Comparison of ENCODE assay signal across 11 cellular contexts in genomic region chr13:73228546-73228945, GRCh38.
A peak's percentile ranks its signal among the peaks of the same experiment; 100 is the strongest.
DNase-seq lines count a peak whose midpoint lies in the region; ATAC-seq and TF ChIP-seq lines count a peak whose summit lies in the region.
"Had no signal": no experiment of that assay in that cellular context is flagged by ENCODE, and none has a peak within 500 bp of the region (broad histone marks: within the 10 kb centered on the region; RNA-seq: fewer than 3 reads in every experiment).

No MANE protein-coding gene starts in this region.

- peaks cover 15% of the 10 kb centered on the region for H3K4me1 Mint-ChIP-seq in T-helper 17 cell
- H3K4me1 Mint-ChIP-seq: activated B cell treated with CpG ODN at 0.5 μM for 24 hours had no signal

- POLR2A ChIA-PET in A673 (lab: Charles Lee; ENCODE audit: low non-redundant PET) = no interaction called here

- CTCF ChIA-PET in A673 (lab: Charles Lee) = no interaction called here

- peak; percentile 5 for DNase-seq in A673 (ENCODE audit: low spot score)
- DNase-seq in T-helper 17 cell = no peak
- peak; percentile 18 for DNase-seq in fibroblast of pulmonary artery (ENCODE audit: low read depth)
- no peak for DNase-seq in gastrocnemius medialis
- no peak for DNase-seq in aorta
- DNase-seq: activated B cell treated with CpG ODN at 0.5 μM for 24 hours, cerebellar nuclear complex, posterior cingulate gyrus had no signal

- no peak for TF ChIP-seq POLR2A in gastrocnemius medialis (IDR thresholded peaks at IDR 0.05)

- H3K9me3 ChIP-seq in A673 (ENCODE audit: low read depth, low read length, poor library complexity, severe bottlenecking) (no peaks in the 10 kb centered on the region), T-helper 17 cell (ENCODE audit: control insufficient read depth, low read length, poor library complexity, severe bottlenecking) (no peaks in the 10 kb centered on the region), gastrocnemius medialis (no peaks in the 10 kb centered on the region), aorta (ENCODE audit: control insufficient read depth, low read length) (no peaks in the 10 kb centered on the region)

- no peak overlapping the region for H3K27ac ChIP-seq in A673 (ENCODE audit: low read depth, low read length, poor library complexity, severe bottlenecking)
- no peak overlapping the region for H3K27ac ChIP-seq in gastrocnemius medialis
- no peak overlapping the region for H3K27ac ChIP-seq in aorta (ENCODE audit: low read depth in 1 of 2, low read length in 2 of 2)

- H3K4me3 Mint-ChIP-seq in T-helper 17 cell = no peak overlapping the region
- H3K4me3 Mint-ChIP-seq: activated B cell treated with CpG ODN at 0.5 μM for 24 hours had no signal

- H3K36me3 ChIP-seq in A673 (ENCODE audit: insufficient read depth, low read length, poor library complexity, severe bottlenecking) (no peaks in the 10 kb centered on the region), gastrocnemius medialis (no peaks in the 10 kb centered on the region), aorta (ENCODE audit: control insufficient read depth in 1 of 2, insufficient read depth in 2 of 2, low read length in 1 of 2) (no peaks in the 10 kb centered on the region)

- ATAC-seq in T-helper 17 cell (peak; percentile 66), GM21529 (IDR thresholded peaks at IDR 0.05; ENCODE audit: unreplicated experiment) (no peak), gastrocnemius medialis (no peak), HG02623 (IDR thresholded peaks at IDR 0.05; ENCODE audit: unreplicated experiment) (no peak), aorta (ENCODE audit: low FRiP score) (no peak)

- H3K27ac Mint-ChIP-seq in T-helper 17 cell = no peak overlapping the region
- H3K27ac Mint-ChIP-seq: activated B cell treated with CpG ODN at 0.5 μM for 24 hours had no signal

- intact Hi-C loops in A673 (cut with micrococcal nuclease; ENCODE audit: unreplicated experiment) (no loop called here), gastrocnemius medialis (cut with DNase I; ENCODE audit: low total_unique reads) (no loop called here), aorta (cut with DNase I) (no loop called here)

- H3K4me3 ChIP-seq in A673 (ENCODE audit: low read depth, low read length, poor library complexity, severe bottlenecking) (no peak overlapping the region), fibroblast of pulmonary artery (replicated peaks; ENCODE audit: low read depth, low read length) (no peak overlapping the region), gastrocnemius medialis (no peak overlapping the region), aorta (ENCODE audit: low read length in 2 of 2) (no peak overlapping the region)

- TF ChIP-seq CTCF in A673 (conservative IDR thresholded peaks at IDR 0.05; ENCODE audit: low read depth, low read length) (peak; percentile 20; the same call in 1 of the 2 replicates), GM12872 (IDR thresholded peaks at IDR 0.05; ENCODE audit: insufficient read depth, low read depth, low read length) (0 out of 3 replicates have a peak, but pooled peaks have one; percentile 4), fibroblast of pulmonary artery (IDR thresholded peaks at IDR 0.05; ENCODE audit: low read length, missing control alignments) (peak; percentile 18), gastrocnemius medialis (IDR thresholded peaks at IDR 0.05 in 4 of 5, conservative IDR thresholded peaks at IDR 0.05 in 1 of 5) (no peak)

- no peaks in the 10 kb centered on the region for H3K27me3 Mint-ChIP-seq in T-helper 17 cell
- H3K27me3 Mint-ChIP-seq: activated B cell treated with CpG ODN at 0.5 μM for 24 hours had no signal

- no TSS peak for BruUV-seq in A673 (replicated peaks; lab: Mats Ljungman, UMichigan)

- in situ Hi-C loops in gastrocnemius medialis (cut with MboI; ENCODE audit: low sequenced_read_pairs in 4 of 4) = no loop called here

- H3K4me1 ChIP-seq in A673 (ENCODE audit: insufficient read depth, low read length, poor library complexity, severe bottlenecking) (no peaks in the 10 kb centered on the region), gastrocnemius medialis (no peaks in the 10 kb centered on the region), aorta (ENCODE audit: control insufficient read depth in 1 of 2, insufficient read depth in 2 of 2, low read length in 2 of 2) (no peaks in the 10 kb centered on the region)

- no peaks in the 10 kb centered on the region for H3K36me3 Mint-ChIP-seq in T-helper 17 cell (ENCODE audit: low read depth)

- no peaks in the 10 kb centered on the region for H3K27me3 ChIP-seq in A673 (replicated peaks; ENCODE audit: insufficient read depth, low read depth, low read length, poor library complexity)
- no peaks in the 10 kb centered on the region for H3K27me3 ChIP-seq in gastrocnemius medialis
- H3K27me3 ChIP-seq in aorta (ENCODE audit: control insufficient read depth in 1 of 2, insufficient read depth in 2 of 2, low read length in 1 of 2) = no peaks in the 10 kb centered on the region

Comparison
In these comparisons a context has a peak if more than half of its experiments do, and no peak if none do; other contexts are left out.
1. DNase-seq: peak in A673 (single experiment) and fibroblast of pulmonary artery (single experiment); none in T-helper 17 cell (0 of 3), gastrocnemius medialis (0 of 2) and aorta (0 of 2).
2. CTCF ChIP-seq: peak in A673 (single experiment), GM12872 (single experiment) and fibroblast of pulmonary artery (single experiment); none in gastrocnemius medialis (0 of 5).